16 cellular contexts compared by ENCODE assay signal in the genomic region with DNA sequence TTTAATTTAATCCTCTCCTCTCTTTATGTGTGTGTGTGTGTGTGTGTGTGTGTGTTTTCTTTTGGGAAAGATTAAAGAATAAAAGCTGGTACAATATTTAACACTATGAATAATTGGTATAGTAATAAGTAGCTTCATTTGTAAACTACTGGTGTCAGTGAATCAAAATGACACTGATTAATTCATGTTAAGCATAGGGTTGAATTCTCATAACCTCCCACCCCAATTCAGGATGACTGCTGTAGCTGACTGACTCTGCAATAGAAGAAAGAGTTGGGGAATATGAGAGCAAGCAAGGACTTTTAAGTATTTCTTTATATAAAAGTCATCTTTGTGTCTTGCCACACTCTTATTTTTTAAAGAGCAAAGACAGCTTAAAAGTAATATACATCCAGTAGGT. TPM values are rescaled to one million over a fixed set of nuclear protein-coding genes. Genes with fewer than 3 reads are reported as not detected.
DNase-seq lines count a peak whose midpoint lies in the region; ATAC-seq and TF ChIP-seq lines count a peak whose summit lies in the region.
"Had no signal": no experiment of that assay in that cellular context is flagged by ENCODE, and none has a peak within 500 bp of the region (broad histone marks: within the 10 kb centered on the region; RNA-seq: fewer than 3 reads in every experiment).

No MANE protein-coding gene starts in this region.

- H3K27ac ChIP-seq in neural progenitor cell = no peak overlapping the region
- H3K27ac ChIP-seq: BLaER1, GM23248, HL-60 had no signal

- no peak overlapping the region for H3K4me3 Mint-ChIP-seq in activated CD4-positive, alpha-beta T cell treated with anti-CD3 and anti-CD28 coated beads for 36 hours
- H3K4me3 Mint-ChIP-seq in activated T-cell treated with anti-CD3 and anti-CD28 coated beads, Interleukin-2, amount 50 U/mL, for 72 hours = peak overlapping the region in 1 of 2 donors; percentile 35
- peak overlapping the region; percentile 6 for H3K4me3 Mint-ChIP-seq in activated T-helper 17 cell treated with anti-CD3 and anti-CD28 coated beads, Interleukin-2, amount 50 U/mL, for 72 hours
- no peak overlapping the region for H3K4me3 Mint-ChIP-seq in neural progenitor cell

- H3K9ac ChIP-seq in neural progenitor cell = no peak overlapping the region
- H3K9ac ChIP-seq: BLaER1, GM23248 had no signal

- H3K36me3 Mint-ChIP-seq in activated CD4-positive, alpha-beta T cell treated with anti-CD3 and anti-CD28 coated beads for 36 hours (ENCODE audit: low read depth) = peaks cover 72% of the 10 kb centered on the region
- peaks cover 21 to 46% of the 10 kb centered on the region in 2 donors for H3K36me3 Mint-ChIP-seq in activated T-cell treated with anti-CD3 and anti-CD28 coated beads, Interleukin-2, amount 50 U/mL, for 72 hours (ENCODE audit: insufficient read depth in 2 of 2)
- H3K36me3 Mint-ChIP-seq in activated T-helper 17 cell treated with anti-CD3 and anti-CD28 coated beads, Interleukin-2, amount 50 U/mL, for 72 hours (ENCODE audit: low read depth) = peaks cover 100% of the 10 kb centered on the region
- H3K36me3 Mint-ChIP-seq in neural progenitor cell = peaks cover 42% of the 10 kb centered on the region

- H3K9me3 Mint-ChIP-seq in activated CD4-positive, alpha-beta T cell treated with anti-CD3 and anti-CD28 coated beads for 36 hours (ENCODE audit: low read depth) = no peaks in the 10 kb centered on the region
- H3K9me3 Mint-ChIP-seq in activated T-cell treated with anti-CD3 and anti-CD28 coated beads, Interleukin-2, amount 50 U/mL, for 72 hours = no peaks in the 10 kb centered on the region
- no peaks in the 10 kb centered on the region for H3K9me3 Mint-ChIP-seq in activated T-helper 17 cell treated with anti-CD3 and anti-CD28 coated beads, Interleukin-2, amount 50 U/mL, for 72 hours
- H3K9me3 Mint-ChIP-seq in neural progenitor cell = peaks cover 6% of the 10 kb centered on the region

- H3K27ac Mint-ChIP-seq in activated CD4-positive, alpha-beta T cell treated with anti-CD3 and anti-CD28 coated beads for 36 hours = peak overlapping the region; percentile 7
- peak overlapping the region; percentile 85 for H3K27ac Mint-ChIP-seq in activated T-cell treated with anti-CD3 and anti-CD28 coated beads, Interleukin-2, amount 50 U/mL, for 72 hours
- H3K27ac Mint-ChIP-seq in activated T-helper 17 cell treated with anti-CD3 and anti-CD28 coated beads, Interleukin-2, amount 50 U/mL, for 72 hours = peak overlapping the region; percentile 32
- H3K27ac Mint-ChIP-seq in neural progenitor cell = peak overlapping the region; percentile 82

- H3K79me2 ChIP-seq in neural progenitor cell (ENCODE audit: low read depth) = peaks cover 15% of the 10 kb centered on the region

- no peaks in the 10 kb centered on the region for H3K27me3 ChIP-seq in neural progenitor cell
- H3K27me3 ChIP-seq: BLaER1 had no signal

- H3K4me2 ChIP-seq in neural progenitor cell = no peak overlapping the region
- H3K4me2 ChIP-seq: BLaER1 had no signal

- peaks cover 32% of the 10 kb centered on the region for H3K36me3 ChIP-seq in neural progenitor cell

- no peak for TF ChIP-seq CTCF in neural progenitor cell (IDR thresholded peaks at IDR 0.05)

- POLR2A ChIA-PET in activated CD4-positive, alpha-beta T cell treated with anti-CD3 and anti-CD28 coated beads for 36 hours (lab: Charles Lee) = interaction anchor here (0.6 kb wide), 2 partner anchors 15 to 331 kb away, joined by 3 to 4 read pairs; no protein-coding TSS in a partner anchor

- peak; percentile 91 for ATAC-seq in activated CD4-positive, alpha-beta T cell treated with anti-CD3 and anti-CD28 coated beads for 36 hours
- ATAC-seq in activated T-cell treated with anti-CD3 and anti-CD28 coated beads, Interleukin-2, amount 50 U/mL, for 72 hours (replicated peaks in 1 of 2) = peak; percentile 34 to 71
- ATAC-seq in activated T-helper 17 cell treated with anti-CD3 and anti-CD28 coated beads, Interleukin-2, amount 50 U/mL, for 72 hours (replicated peaks) = peak; percentile 85
- ATAC-seq in GM19467 (IDR thresholded peaks at IDR 0.05; ENCODE audit: unreplicated experiment) = no peak
- ATAC-seq: GM12878, HCT116 had no signal

- no peak for DNase-seq in activated CD4-positive, alpha-beta T cell treated with anti-CD3 and anti-CD28 coated beads for 36 hours
- no peak for DNase-seq in activated CD4-positive, alpha-beta T cell treated with anti-CD3 and anti-CD28 coated beads for 4 hours
- no peak for DNase-seq in activated T-cell treated with anti-CD3 and anti-CD28 coated beads, Interleukin-2, amount 50 U/mL, for 72 hours
- DNase-seq in activated T-cell treated with anti-CD3 and anti-CD28 coated beads for 4 hours = no peak
- no peak for DNase-seq in neural progenitor cell (ENCODE audit: low spot score)
- DNase-seq in iPS-NIHi7 (ENCODE audit: extremely low spot score) = no peak
- DNase-seq: 8988T, AML-193, DMS79, GM23248 had no signal

- H3K4me1 Mint-ChIP-seq in activated CD4-positive, alpha-beta T cell treated with anti-CD3 and anti-CD28 coated beads for 36 hours = peaks cover 48% of the 10 kb centered on the region
- H3K4me1 Mint-ChIP-seq in activated T-cell treated with anti-CD3 and anti-CD28 coated beads, Interleukin-2, amount 50 U/mL, for 72 hours (ENCODE audit: low read depth) = peaks cover 41% of the 10 kb centered on the region
- peaks cover 25% of the 10 kb centered on the region for H3K4me1 Mint-ChIP-seq in activated T-helper 17 cell treated with anti-CD3 and anti-CD28 coated beads, Interleukin-2, amount 50 U/mL, for 72 hours
- H3K4me1 Mint-ChIP-seq in neural progenitor cell = peaks cover 24% of the 10 kb centered on the region

- H2AFZ ChIP-seq in neural progenitor cell (replicated peaks) = no peak overlapping the region
- H2AFZ ChIP-seq: GM23248 had no signal

- intact Hi-C loops in activated CD4-positive, alpha-beta T cell treated with anti-CD3 and anti-CD28 coated beads for 36 hours (cut with DNase I, micrococcal nuclease) = no loop called here

- no peaks in the 10 kb centered on the region for H3F3A ChIP-seq in neural progenitor cell (ENCODE audit: low read depth)

- no peaks in the 10 kb centered on the region for H3K27me3 Mint-ChIP-seq in activated CD4-positive, alpha-beta T cell treated with anti-CD3 and anti-CD28 coated beads for 36 hours
- H3K27me3 Mint-ChIP-seq in activated T-cell treated with anti-CD3 and anti-CD28 coated beads, Interleukin-2, amount 50 U/mL, for 72 hours (ENCODE audit: low read depth) = no peaks in the 10 kb centered on the region
- no peaks in the 10 kb centered on the region for H3K27me3 Mint-ChIP-seq in activated T-helper 17 cell treated with anti-CD3 and anti-CD28 coated beads, Interleukin-2, amount 50 U/mL, for 72 hours
- H3K27me3 Mint-ChIP-seq in neural progenitor cell (ENCODE audit: insufficient read depth, low read depth) = no peaks in the 10 kb centered on the region

- no peak overlapping the region for H3K4me3 ChIP-seq in neural progenitor cell
- H3K4me3 ChIP-seq: BLaER1, GM12878, GM23248 had no signal

- CTCF ChIA-PET in activated CD4-positive, alpha-beta T cell treated with anti-CD3 and anti-CD28 coated beads for 36 hours (lab: Charles Lee) = interaction anchor here (0.6 to 3.0 kb wide), 15 partner anchors 8 to 1849 kb away, joined by 3 to 16 read pairs (median 4); partner anchors contain the start of gene EXTL2

- H3K4me1 ChIP-seq in neural progenitor cell = no peaks in the 10 kb centered on the region
- H3K4me1 ChIP-seq: BLaER1 had no signal

- peaks cover 6% of the 10 kb centered on the region for H3K9me3 ChIP-seq in neural progenitor cell (ENCODE audit: low read depth)

- no peaks in the 10 kb centered on the region for H4K20me1 ChIP-seq in neural progenitor cell (ENCODE audit: low read depth)
- H4K20me1 ChIP-seq: BLaER1 had no signal

RNA-seq across cellular contexts. Expression of gene SLC30A7, which starts 13.1 kb away (rescaled TPM):
- total RNA-seq in activated CD4-positive, alpha-beta T cell treated with anti-CD3 and anti-CD28 coated beads for 36 hours = 10 to 100 TPM; 33.2 to 34.6 TPM
- 10 to 100 TPM; 39.3 to 48.7 TPM for total RNA-seq in activated T-cell treated with anti-CD3 and anti-CD28 coated beads, Interleukin-2, amount 50 U/mL, for 72 hours
- 10 to 100 TPM; 39.1 to 51.6 TPM for total RNA-seq in activated T-helper 17 cell treated with anti-CD3 and anti-CD28 coated beads, Interleukin-2, amount 50 U/mL, for 72 hours
- 14.8 and 22.2 TPM in 2 replicates for total RNA-seq in neural progenitor cell (ENCODE audit: low replicate concordance)

RNA-seq across cellular contexts. Expression of gene EXTL2, which starts 14.4 kb away (rescaled TPM):
- total RNA-seq in activated CD4-positive, alpha-beta T cell treated with anti-CD3 and anti-CD28 coated beads for 36 hours = 1 to 10 TPM; 4.5 to 5.0 TPM
- 1 to 10 TPM; 4.0 to 4.9 TPM for total RNA-seq in activated T-cell treated with anti-CD3 and anti-CD28 coated beads, Interleukin-2, amount 50 U/mL, for 72 hours
- 1 to 10 TPM; 5.9 to 6.0 TPM for total RNA-seq in activated T-helper 17 cell treated with anti-CD3 and anti-CD28 coated beads, Interleukin-2, amount 50 U/mL, for 72 hours
- 60.6 and 73.3 TPM in 2 replicates for total RNA-seq in neural progenitor cell (ENCODE audit: low replicate concordance)

Comparison
In these comparisons a context has a peak if more than half of its experiments do, and no peak if none do; other contexts are left out.
1. H3K27ac Mint-ChIP-seq: peak in every context shown above with its lines; median percentile 85 in activated T-cell treated with anti-CD3 and anti-CD28 coated beads, Interleukin-2, amount 50 U/mL, for 72 hours; 82 in neural progenitor cell; 32 in activated T-helper 17 cell treated with anti-CD3 and anti-CD28 coated beads, Interleukin-2, amount 50 U/mL, for 72 hours; 7 in activated CD4-positive, alpha-beta T cell treated with anti-CD3 and anti-CD28 coated beads for 36 hours.